In genomic region chr18:36045241-36045999, GRCh38 we compare ENCODE assay signal across 19 cellular contexts. TPM values are rescaled to one million over a fixed set of nuclear protein-coding genes. Genes with fewer than 3 reads are reported as not detected.
A peak's percentile ranks its signal among the peaks of the same experiment; 100 is the strongest.
DNase-seq lines count a peak whose midpoint lies in the region; ATAC-seq and TF ChIP-seq lines count a peak whose summit lies in the region.
"Had no signal": no experiment of that assay in that cellular context is flagged by ENCODE, and none has a peak within 500 bp of the region (broad histone marks: within the 10 kb centered on the region; RNA-seq: fewer than 3 reads in every experiment).

No MANE protein-coding gene starts in this region.

- H3K36me3 ChIP-seq in mammary epithelial cell (ENCODE audit: insufficient read depth, low read length) (no peaks in the 10 kb centered on the region), body of pancreas (replicated peaks in 1 of 2; ENCODE audit: insufficient read depth in 1 of 2, low read depth in 2 of 2) (no peaks in the 10 kb centered on the region)

- H3K4me1 ChIP-seq in mammary epithelial cell (ENCODE audit: insufficient read depth, low read length) (peaks cover 5% of the 10 kb centered on the region), body of pancreas (peaks cover 12% of the 10 kb centered on the region)

- H3K9me3 ChIP-seq in mammary epithelial cell (replicated peaks; ENCODE audit: insufficient read depth, low read length) (no peaks in the 10 kb centered on the region), body of pancreas (no peaks in the 10 kb centered on the region)

- no peak for TF ChIP-seq CTCF in mammary epithelial cell (conservative IDR thresholded peaks at IDR 0.05 in 1 of 2, IDR thresholded peaks at IDR 0.05 in 1 of 2; ENCODE audit: extremely low read depth in 1 of 2, insufficient read depth in 1 of 2, low read depth in 1 of 2, low read length in 2 of 2)
- no peak for TF ChIP-seq CTCF in MCF 10A (IDR thresholded peaks at IDR 0.05; ENCODE audit: unreplicated experiment)
- TF ChIP-seq CTCF in body of pancreas (IDR thresholded peaks at IDR 0.05): no peak
- TF ChIP-seq CTCF in fibroblast of villous mesenchyme (IDR thresholded peaks at IDR 0.05; ENCODE audit: insufficient read depth, low read depth, low read length): no peak
- no peak for TF ChIP-seq CTCF in osteocyte (IDR thresholded peaks at IDR 0.05)

- no peaks in the 10 kb centered on the region for H3K36me3 Mint-ChIP-seq in MCF 10A (ENCODE audit: insufficient read depth, unreplicated experiment)
- peaks cover 6% of the 10 kb centered on the region for H3K36me3 Mint-ChIP-seq in osteocyte (ENCODE audit: unreplicated experiment)

- H3K4me3 Mint-ChIP-seq in MCF 10A (ENCODE audit: unreplicated experiment): no peak overlapping the region
- H3K4me3 Mint-ChIP-seq in osteocyte (ENCODE audit: unreplicated experiment): no peak overlapping the region
- H3K4me3 Mint-ChIP-seq: CD14-positive monocyte had no signal

- no peaks in the 10 kb centered on the region for H4K20me1 ChIP-seq in mammary epithelial cell (ENCODE audit: insufficient read depth, low read length)

- WGBS in mammary epithelial cell (ENCODE audit: low coverage, missing lambda C conversion rate): 74% methylated on average over 3 of the region's 3 CpGs
- 53 to 58% methylated on average over 3 of the region's 3 CpGs for WGBS in body of pancreas, 2 donors

- H3K9ac ChIP-seq in mammary epithelial cell (ENCODE audit: insufficient read depth, low read length): no peak overlapping the region

- H3K27me3 Mint-ChIP-seq in MCF 10A (ENCODE audit: insufficient read depth, unreplicated experiment): no peaks in the 10 kb centered on the region
- no peaks in the 10 kb centered on the region for H3K27me3 Mint-ChIP-seq in osteocyte (ENCODE audit: unreplicated experiment)

- POLR2A ChIA-PET in MCF 10A (lab: Yijun Ruan, JAX): no interaction called here

- ATAC-seq in body of pancreas: peak; percentile 35
- ATAC-seq in HG02938 (IDR thresholded peaks at IDR 0.05; ENCODE audit: unreplicated experiment): no peak

- dilution Hi-C loops in mammary epithelial cell (cut with HindIII; ENCODE audit: low sequenced_read_pairs): no loop called here

- DNase-seq in mammary epithelial cell (peak; percentile 69), MCF 10A (ENCODE audit: unreplicated experiment) (no peak), body of pancreas (no peak), fibroblast of villous mesenchyme (ENCODE audit: low read depth) (peak; percentile 34), NCI-H524 (lab: John Stamatoyannopoulos, UW) (no peak), osteocyte (ENCODE audit: extremely low spot score, unreplicated experiment) (no peak)
- DNase-seq in activated T-cell treated with anti-CD3 and anti-CD28 coated beads, Interleukin-2, amount 50 U/mL, for 1 hour: no peak
- DNase-seq: 8988T, DMS53, EL, GF-D8, NCI-H1105, NCI-H2029 treated with DMSO at 0.1 percent for 48 hours, NCI-H345, NCI-H524 treated with DMSO at 0.1 percent for 48 hours, Right ventricle myocardium superior had no signal

- H3K79me2 ChIP-seq in mammary epithelial cell (ENCODE audit: insufficient read depth, low read length): peaks cover 98% of the 10 kb centered on the region

- no peak for TF ChIP-seq POLR2A in body of pancreas (IDR thresholded peaks at IDR 0.05)

- H2AFZ ChIP-seq in mammary epithelial cell (ENCODE audit: low read depth, low read length): no peak overlapping the region

- intact Hi-C loops in mammary epithelial cell (cut with micrococcal nuclease) (no loop called here), MCF 10A (cut with micrococcal nuclease) (no loop called here), body of pancreas (cut with DNase I) (no loop called here)

- no peaks in the 10 kb centered on the region for H3K9me3 Mint-ChIP-seq in MCF 10A (ENCODE audit: unreplicated experiment)
- peaks cover 7% of the 10 kb centered on the region for H3K9me3 Mint-ChIP-seq in osteocyte (ENCODE audit: unreplicated experiment)

- H3K4me2 ChIP-seq in mammary epithelial cell (ENCODE audit: insufficient read depth, low read depth, low read length): no peak overlapping the region

- H3K4me3 ChIP-seq in mammary epithelial cell (replicated peaks in 1 of 3; ENCODE audit: insufficient read depth in 1 of 3, low read depth in 2 of 3, low read length in 3 of 3) (no peak overlapping the region), body of pancreas (no peak overlapping the region), fibroblast of villous mesenchyme (ENCODE audit: low read depth, low read length) (no peak overlapping the region)
- H3K4me3 ChIP-seq: K562 had no signal

- CTCF ChIA-PET in mammary epithelial cell (lab: Charles Lee; ENCODE audit: low non-redundant PET): no interaction called here
- CTCF ChIA-PET in MCF 10A (lab: Yijun Ruan, JAX): no interaction called here

- in situ Hi-C loops in mammary epithelial cell (cut with MboI; ENCODE audit: low sequenced_read_pairs in 2 of 2): no loop called here

- H3K27ac ChIP-seq in mammary epithelial cell (ENCODE audit: insufficient read depth, low read depth, low read length) (peak overlapping the region; percentile 31), body of pancreas (peak overlapping the region in 1 of 4 donors; percentile 50)

- no peak overlapping the region for H3K27ac Mint-ChIP-seq in MCF 10A (ENCODE audit: low read depth, unreplicated experiment)
- no peak overlapping the region for H3K27ac Mint-ChIP-seq in osteocyte (ENCODE audit: unreplicated experiment)

- no TSS peak for BruUV-seq in mammary epithelial cell (replicated peaks; lab: Mats Ljungman, UMichigan)
- no TSS peak for BruUV-seq in MCF 10A (replicated peaks; lab: Mats Ljungman, UMichigan)

- no peaks in the 10 kb centered on the region for H3K27me3 ChIP-seq in mammary epithelial cell (ENCODE audit: insufficient read depth, low read length)
- no peaks in the 10 kb centered on the region for H3K27me3 ChIP-seq in body of pancreas

- H3K4me1 Mint-ChIP-seq in MCF 10A (ENCODE audit: insufficient read depth, unreplicated experiment) (peaks cover 10% of the 10 kb centered on the region), osteocyte (ENCODE audit: unreplicated experiment) (no peaks in the 10 kb centered on the region)

RNA-seq across cellular contexts. Expression of gene RPRD1A, which starts 21.9 kb away (rescaled TPM):
- 10 to 100 TPM; 66.5 to 74.0 TPM for total RNA-seq in mammary epithelial cell
- polyA plus RNA-seq in mammary epithelial cell: 27.3 TPM
- polyA minus RNA-seq in mammary epithelial cell: 17.3 TPM
- total RNA-seq in MCF 10A (2022): 89.1 and 116 TPM in 2 replicates
- total RNA-seq in body of pancreas: 10 to 100 TPM; 36.3 to 66.6 TPM
- total RNA-seq in fibroblast of villous mesenchyme: 38.0 and 70.4 TPM in 2 replicates
- 34.9 and 41.9 TPM in 2 replicates for total RNA-seq in osteocyte

Comparison
In these comparisons a context has a peak if more than half of its experiments do, and no peak if none do; other contexts are left out.
1. DNase-seq: peak in mammary epithelial cell (single experiment) and fibroblast of villous mesenchyme (single experiment); none in MCF 10A (single experiment), body of pancreas (0 of 4), NCI-H524 (0 of 2), activated T-cell treated with anti-CD3 and anti-CD28 coated beads, Interleukin-2, amount 50 U/mL, for 1 hour (single experiment) and osteocyte (single experiment).